28 cellular contexts compared by ENCODE assay signal in genomic region chr10:128545216-128545615, GRCh38.
"Had no signal": no experiment of that assay in that cellular context is flagged by ENCODE, and none has a peak within 500 bp of the region (broad histone marks: within the 10 kb centered on the region; RNA-seq: fewer than 3 reads in every experiment).

No MANE protein-coding gene starts in this region.

- FAIRE-seq: urothelium cell line had no signal

- H3K4me3 ChIP-seq: stomach, suprapubic skin, testis, thoracic aorta, thyroid gland, tibial artery, tibial nerve, transverse colon, upper lobe of left lung, upper lobe of right lung, uterus, vagina had no signal

- H3K9me3 ChIP-seq: stomach, suprapubic skin, testis, thoracic aorta, thyroid gland, tibial artery, tibial nerve, transverse colon, upper lobe of left lung, upper lobe of right lung, uterus, vagina had no signal

- H3K9me3 Mint-ChIP-seq: stimulated activated effector memory CD8-positive, alpha-beta T cell treated with anti-CD3 and anti-CD28 coated beads, Interleukin-12 subunit alpha, Interleukin-12 subunit beta, amount 100 ng/mL, for 72 hours; stimulated activated memory B cell treated with anti-CD40 and anti-IgM and Interleukin-4, amounts not matched to agents 10 μg/mL and 1 μg/mL and 100 μg/mL, for 72 hours; stimulated activated naive CD8-positive, alpha-beta T cell treated with anti-CD3 and anti-CD28 coated beads, Interleukin-15, Interleukin-2, amounts not matched to agents 100 ng/mL and 50 ng/mL, for 24 hours; type B pancreatic cell had no signal

- H3K36me3 Mint-ChIP-seq: stimulated activated effector memory CD8-positive, alpha-beta T cell treated with anti-CD3 and anti-CD28 coated beads, Interleukin-12 subunit alpha, Interleukin-12 subunit beta, amount 100 ng/mL, for 72 hours; stimulated activated memory B cell treated with anti-CD40 and anti-IgM and Interleukin-4, amounts not matched to agents 10 μg/mL and 1 μg/mL and 100 μg/mL, for 72 hours; stimulated activated naive B cell treated with anti-CD40 and anti-IgM and Interleukin-4, amounts not matched to agents 10 μg/mL and 1 μg/mL and 100 μg/mL, for 72 hours; type B pancreatic cell had no signal

- H3K27ac Mint-ChIP-seq: stimulated activated effector memory CD8-positive, alpha-beta T cell treated with anti-CD3 and anti-CD28 coated beads, Interleukin-12 subunit alpha, Interleukin-12 subunit beta, amount 100 ng/mL, for 72 hours; stimulated activated memory B cell treated with anti-CD40 and anti-IgM and Interleukin-4, amounts not matched to agents 10 μg/mL and 1 μg/mL and 100 μg/mL, for 72 hours; stimulated activated naive B cell treated with anti-CD40 and anti-IgM and Interleukin-4, amounts not matched to agents 10 μg/mL and 1 μg/mL and 100 μg/mL, for 72 hours; stimulated activated naive CD8-positive, alpha-beta T cell treated with anti-CD3 and anti-CD28 coated beads, Interleukin-15, amount 100 ng/mL, for 72 hours; stimulated activated naive CD8-positive, alpha-beta T cell treated with anti-CD3 and anti-CD28 coated beads, Interleukin-15, Interleukin-2, amounts not matched to agents 100 ng/mL and 50 ng/mL, for 24 hours; type B pancreatic cell had no signal

- H3K4me3 Mint-ChIP-seq: stimulated activated effector memory CD8-positive, alpha-beta T cell treated with anti-CD3 and anti-CD28 coated beads, Interleukin-12 subunit alpha, Interleukin-12 subunit beta, amount 100 ng/mL, for 72 hours; stimulated activated memory B cell treated with anti-CD40 and anti-IgM and Interleukin-4, amounts not matched to agents 10 μg/mL and 1 μg/mL and 100 μg/mL, for 72 hours; stimulated activated naive B cell treated with anti-CD40 and anti-IgM and Interleukin-4, amounts not matched to agents 10 μg/mL and 1 μg/mL and 100 μg/mL, for 72 hours; stimulated activated naive CD8-positive, alpha-beta T cell treated with anti-CD3 and anti-CD28 coated beads, Interleukin-15, amount 100 ng/mL, for 72 hours; stimulated activated naive CD8-positive, alpha-beta T cell treated with anti-CD3 and anti-CD28 coated beads, Interleukin-15, Interleukin-2, amounts not matched to agents 100 ng/mL and 50 ng/mL, for 24 hours; type B pancreatic cell had no signal

- ATAC-seq: stimulated activated effector memory CD8-positive, alpha-beta T cell treated with anti-CD3 and anti-CD28 coated beads, Interleukin-12 subunit alpha, Interleukin-12 subunit beta, amount 100 ng/mL, for 72 hours; stimulated activated memory B cell treated with anti-CD40 and anti-IgM and Interleukin-4, amounts not matched to agents 10 μg/mL and 1 μg/mL and 100 μg/mL, for 72 hours; stimulated activated naive B cell treated with anti-CD40 and anti-IgM and Interleukin-4, amounts not matched to agents 10 μg/mL and 1 μg/mL and 100 μg/mL, for 72 hours; stimulated activated naive CD8-positive, alpha-beta T cell treated with anti-CD3 and anti-CD28 coated beads, Interleukin-15, amount 100 ng/mL, for 72 hours; stimulated activated naive CD8-positive, alpha-beta T cell treated with anti-CD3 and anti-CD28 coated beads, Interleukin-15, Interleukin-2, amounts not matched to agents 100 U/mL and 50 U/mL, for 24 hours; upper lobe of right lung had no signal

- H3K36me3 ChIP-seq: stomach, suprapubic skin, thoracic aorta, thyroid gland, tibial artery, tibial nerve, transverse colon, upper lobe of left lung, upper lobe of right lung, uterus, vagina had no signal

- H3K27me3 ChIP-seq: testis, thyroid gland, uterus had no signal

- H3K27ac ChIP-seq: stomach, suprapubic skin, testis, thoracic aorta, thyroid gland, tibial artery, tibial nerve, transverse colon, upper lobe of left lung, upper lobe of right lung, uterus, vagina had no signal

- H3K4me1 ChIP-seq: upper lobe of right lung had no signal

- DNase-seq: stimulated activated CD4-positive, alpha-beta T cell treated with anti-CD3 and anti-CD28 coated beads, Interleukin-2, amount 100 ng/mL, for 48 hours; stimulated activated CD4-positive, alpha-beta T cell treated with anti-CD3 and anti-CD28 coated beads, Interleukin-4, amount 100 ng/mL, for 1 hour; stimulated activated CD4-positive, alpha-beta T cell treated with anti-CD3 and anti-CD28 coated beads, Interleukin-4, amount 100 ng/mL, for 24 hours; stimulated activated CD4-positive, alpha-beta T cell treated with anti-CD3 and anti-CD28 coated beads, Interleukin-4, amount 100 ng/mL, for 4 hours; stimulated activated CD8-positive, alpha-beta memory T cell treated with anti-CD3 and anti-CD28 coated beads, Interleukin-4, amount 100 ng/mL, for 48 hours; stimulated activated naive B cell treated with anti-CD40 and anti-IgM and Interleukin-4, amounts not matched to agents 10 μg/mL and 1 μg/mL and 100 μg/mL, for 72 hours; stimulated activated naive CD4-positive, alpha-beta T cell; stimulated activated naive CD4-positive, alpha-beta T cell treated with Interleukin-2 at 50 U/mL for 16 hours; stimulated activated naive CD8-positive, alpha-beta T cell treated with anti-CD3 and anti-CD28 coated beads, Interleukin-15, amount 100 ng/mL, for 72 hours; stimulated activated naive CD8-positive, alpha-beta T cell treated with anti-CD3 and anti-CD28 coated beads, Interleukin-15, Interleukin-2, amounts not matched to agents 100 U/mL and 50 U/mL, for 24 hours; stomach; substantia nigra; testis; thyroid gland; tibial artery; transverse colon; upper lobe of right lung; uterus had no signal

- H3K4me1 Mint-ChIP-seq: stimulated activated effector memory CD8-positive, alpha-beta T cell treated with anti-CD3 and anti-CD28 coated beads, Interleukin-12 subunit alpha, Interleukin-12 subunit beta, amount 100 ng/mL, for 72 hours; stimulated activated memory B cell treated with anti-CD40 and anti-IgM and Interleukin-4, amounts not matched to agents 10 μg/mL and 1 μg/mL and 100 μg/mL, for 72 hours; stimulated activated naive CD8-positive, alpha-beta T cell treated with anti-CD3 and anti-CD28 coated beads, Interleukin-15, amount 100 ng/mL, for 72 hours had no signal
